1 cellular context compared by ENCODE assay signal in the genomic region with DNA sequence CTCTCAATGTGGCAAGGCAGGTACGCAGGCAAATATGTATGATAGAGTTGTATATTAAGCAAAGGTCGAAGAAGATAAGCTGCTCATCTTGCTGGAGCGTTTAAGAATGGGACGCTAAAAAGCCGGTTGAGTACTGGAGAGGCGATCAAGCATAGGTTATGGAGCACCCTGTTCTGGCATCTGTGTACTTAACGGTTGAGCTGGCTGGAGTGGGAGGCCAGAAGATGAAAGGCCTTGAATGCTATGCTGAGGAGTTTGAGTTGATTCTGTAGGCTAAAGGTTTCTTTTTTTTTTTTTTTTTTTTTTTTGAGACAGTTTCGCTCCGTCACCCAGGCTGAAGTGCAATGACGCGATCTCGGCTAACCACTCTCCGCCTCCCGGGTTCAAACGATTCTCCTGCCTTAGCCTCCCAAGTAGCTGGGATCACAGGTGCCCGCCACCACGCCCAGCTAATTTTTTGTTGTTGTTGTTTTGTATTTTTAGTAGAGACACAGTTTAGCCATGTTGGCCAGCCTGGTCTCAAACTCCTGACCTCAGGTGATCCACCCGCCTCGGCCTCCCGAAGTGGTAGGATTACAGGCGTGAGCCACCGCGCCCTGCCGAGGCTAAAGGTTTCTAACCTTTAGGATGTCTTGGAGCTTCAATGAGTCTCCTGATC.
TF ChIP-seq lines count a peak whose summit lies in the region.

No MANE protein-coding gene starts in this region.

TF ChIP-seq in GM12878, 131 proteins besides CTCF, POLR2A, EP300 and RAD21:
- TF ChIP-seq, protein P1, sequence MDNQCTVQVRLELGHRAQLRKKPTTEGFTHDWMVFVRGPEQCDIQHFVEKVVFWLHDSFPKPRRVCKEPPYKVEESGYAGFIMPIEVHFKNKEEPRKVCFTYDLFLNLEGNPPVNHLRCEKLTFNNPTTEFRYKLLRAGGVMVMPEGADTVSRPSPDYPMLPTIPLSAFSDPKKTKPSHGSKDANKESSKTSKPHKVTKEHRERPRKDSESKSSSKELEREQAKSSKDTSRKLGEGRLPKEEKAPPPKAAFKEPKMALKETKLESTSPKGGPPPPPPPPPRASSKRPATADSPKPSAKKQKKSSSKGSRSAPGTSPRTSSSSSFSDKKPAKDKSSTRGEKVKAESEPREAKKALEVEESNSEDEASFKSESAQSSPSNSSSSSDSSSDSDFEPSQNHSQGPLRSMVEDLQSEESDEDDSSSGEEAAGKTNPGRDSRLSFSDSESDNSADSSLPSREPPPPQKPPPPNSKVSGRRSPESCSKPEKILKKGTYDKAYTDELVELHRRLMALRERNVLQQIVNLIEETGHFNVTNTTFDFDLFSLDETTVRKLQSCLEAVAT (IDR thresholded peaks at IDR 0.05), result peak; percentile 98
- TF ChIP-seq FOXM1 (IDR thresholded peaks at IDR 0.05; ENCODE audit: low read depth, low read length), result 0 out of 2 replicates have a peak, but pooled peaks have one; percentile 10
- TF ChIP-seq, protein P2, sequence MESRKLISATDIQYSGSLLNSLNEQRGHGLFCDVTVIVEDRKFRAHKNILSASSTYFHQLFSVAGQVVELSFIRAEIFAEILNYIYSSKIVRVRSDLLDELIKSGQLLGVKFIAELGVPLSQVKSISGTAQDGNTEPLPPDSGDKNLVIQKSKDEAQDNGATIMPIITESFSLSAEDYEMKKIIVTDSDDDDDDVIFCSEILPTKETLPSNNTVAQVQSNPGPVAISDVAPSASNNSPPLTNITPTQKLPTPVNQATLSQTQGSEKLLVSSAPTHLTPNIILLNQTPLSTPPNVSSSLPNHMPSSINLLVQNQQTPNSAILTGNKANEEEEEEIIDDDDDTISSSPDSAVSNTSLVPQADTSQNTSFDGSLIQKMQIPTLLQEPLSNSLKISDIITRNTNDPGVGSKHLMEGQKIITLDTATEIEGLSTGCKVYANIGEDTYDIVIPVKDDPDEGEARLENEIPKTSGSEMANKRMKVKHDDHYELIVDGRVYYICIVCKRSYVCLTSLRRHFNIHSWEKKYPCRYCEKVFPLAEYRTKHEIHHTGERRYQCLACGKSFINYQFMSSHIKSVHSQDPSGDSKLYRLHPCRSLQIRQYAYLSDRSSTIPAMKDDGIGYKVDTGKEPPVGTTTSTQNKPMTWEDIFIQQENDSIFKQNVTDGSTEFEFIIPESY (IDR thresholded peaks at IDR 0.05), result 0 out of 2 replicates have a peak, but pooled peaks have one; percentile 33
- TF ChIP-seq, protein P3, sequence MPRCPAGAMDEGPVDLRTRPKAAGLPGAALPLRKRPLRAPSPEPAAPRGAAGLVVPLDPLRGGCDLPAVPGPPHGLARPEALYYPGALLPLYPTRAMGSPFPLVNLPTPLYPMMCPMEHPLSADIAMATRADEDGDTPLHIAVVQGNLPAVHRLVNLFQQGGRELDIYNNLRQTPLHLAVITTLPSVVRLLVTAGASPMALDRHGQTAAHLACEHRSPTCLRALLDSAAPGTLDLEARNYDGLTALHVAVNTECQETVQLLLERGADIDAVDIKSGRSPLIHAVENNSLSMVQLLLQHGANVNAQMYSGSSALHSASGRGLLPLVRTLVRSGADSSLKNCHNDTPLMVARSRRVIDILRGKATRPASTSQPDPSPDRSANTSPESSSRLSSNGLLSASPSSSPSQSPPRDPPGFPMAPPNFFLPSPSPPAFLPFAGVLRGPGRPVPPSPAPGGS (IDR thresholded peaks at IDR 0.05; ENCODE audit: borderline replicate concordance, insufficient read depth, low read depth, low read length, poor library complexity, severe bottlenecking), result no peak
